Comparison of ENCODE assay signal across 1 cellular context in the genomic region with DNA sequence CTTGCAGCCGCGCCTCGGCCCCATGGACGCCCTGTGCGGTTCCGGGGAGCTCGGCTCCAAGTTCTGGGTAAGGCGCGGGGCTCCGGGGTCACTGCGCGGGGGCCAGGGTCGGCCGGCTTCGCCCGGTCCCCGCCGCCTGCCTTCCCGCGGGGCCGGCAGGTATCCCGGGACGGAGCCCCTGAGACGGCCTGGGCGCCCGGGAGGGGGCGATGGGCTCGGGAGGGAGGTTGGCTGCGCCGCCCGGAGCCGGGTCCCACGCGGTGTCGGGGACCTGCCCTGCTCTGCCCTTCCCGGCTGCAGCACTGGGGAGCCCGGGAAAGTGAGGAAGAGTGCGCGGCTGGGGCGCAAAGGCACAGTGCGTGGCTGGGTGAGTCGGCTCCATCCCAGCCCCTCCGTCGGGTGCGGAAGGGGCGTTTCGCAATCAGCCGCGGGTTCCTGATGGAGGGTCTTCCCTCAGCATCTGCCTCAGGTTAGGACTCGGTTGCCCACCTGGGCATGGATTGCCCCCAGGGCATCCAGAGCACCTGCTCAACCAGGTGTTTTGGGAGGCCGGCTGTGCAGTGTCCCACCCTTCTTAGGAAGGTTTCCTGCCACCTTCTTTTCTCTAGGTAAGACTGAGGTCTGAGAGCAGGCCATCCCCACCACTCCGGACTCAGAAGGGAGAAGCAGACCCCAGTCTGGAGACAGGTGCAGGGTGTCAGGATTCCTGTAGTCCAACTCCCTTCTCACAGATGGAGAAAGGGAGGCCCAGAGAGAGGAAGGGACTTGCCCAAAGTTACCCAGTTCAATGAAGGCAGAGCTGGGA.
A peak's percentile ranks its signal among the peaks of the same experiment; 100 is the strongest.
TF ChIP-seq lines count a peak whose summit lies in the region.

No MANE protein-coding gene starts in this region.

TF ChIP-seq in HepG2, 621 proteins besides CTCF, POLR2A, EP300 and RAD21 (continued from another document):
- TF ChIP-seq, protein P1, sequence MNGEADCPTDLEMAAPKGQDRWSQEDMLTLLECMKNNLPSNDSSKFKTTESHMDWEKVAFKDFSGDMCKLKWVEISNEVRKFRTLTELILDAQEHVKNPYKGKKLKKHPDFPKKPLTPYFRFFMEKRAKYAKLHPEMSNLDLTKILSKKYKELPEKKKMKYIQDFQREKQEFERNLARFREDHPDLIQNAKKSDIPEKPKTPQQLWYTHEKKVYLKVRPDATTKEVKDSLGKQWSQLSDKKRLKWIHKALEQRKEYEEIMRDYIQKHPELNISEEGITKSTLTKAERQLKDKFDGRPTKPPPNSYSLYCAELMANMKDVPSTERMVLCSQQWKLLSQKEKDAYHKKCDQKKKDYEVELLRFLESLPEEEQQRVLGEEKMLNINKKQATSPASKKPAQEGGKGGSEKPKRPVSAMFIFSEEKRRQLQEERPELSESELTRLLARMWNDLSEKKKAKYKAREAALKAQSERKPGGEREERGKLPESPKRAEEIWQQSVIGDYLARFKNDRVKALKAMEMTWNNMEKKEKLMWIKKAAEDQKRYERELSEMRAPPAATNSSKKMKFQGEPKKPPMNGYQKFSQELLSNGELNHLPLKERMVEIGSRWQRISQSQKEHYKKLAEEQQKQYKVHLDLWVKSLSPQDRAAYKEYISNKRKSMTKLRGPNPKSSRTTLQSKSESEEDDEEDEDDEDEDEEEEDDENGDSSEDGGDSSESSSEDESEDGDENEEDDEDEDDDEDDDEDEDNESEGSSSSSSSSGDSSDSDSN (CRISPR knock-in tag; IDR thresholded peaks at IDR 0.05) = peak; percentile 77; the same call in 1 of the 2 replicates
- no peak for TF ChIP-seq ZNF136 (CRISPR knock-in tag; IDR thresholded peaks at IDR 0.05; ENCODE audit: low read depth)
- TF ChIP-seq FOXA3 (CRISPR knock-in tag; IDR thresholded peaks at IDR 0.05) = 0 out of 2 replicates have a peak, but pooled peaks have one; percentile 5
- 0 out of 2 replicates have a peak, but pooled peaks have one; percentile 4 for TF ChIP-seq JUND (CRISPR knock-in tag; IDR thresholded peaks at IDR 0.05)
